In genomic region chr17:8126306-8127066, GRCh38 we compare ENCODE assay signal across 9 cellular contexts. TPM values are rescaled to one million over a fixed set of nuclear protein-coding genes. Genes with fewer than 3 reads are reported as not detected.
DNase-seq lines count a peak whose midpoint lies in the region; ATAC-seq and TF ChIP-seq lines count a peak whose summit lies in the region.
"Had no signal": no experiment of that assay in that cellular context is flagged by ENCODE, and none has a peak within 500 bp of the region (broad histone marks: within the 10 kb centered on the region; RNA-seq: fewer than 3 reads in every experiment).

No MANE protein-coding gene starts in this region.

- no peaks in the 10 kb centered on the region for H3K36me3 ChIP-seq in CD4-positive, alpha-beta memory T cell (ENCODE audit: insufficient read depth, low read length)
- no peaks in the 10 kb centered on the region for H3K36me3 ChIP-seq in OCI-LY3 (replicated peaks; ENCODE audit: low read depth, low read length)
- H3K36me3 ChIP-seq in adipocyte (ENCODE audit: control insufficient read depth, insufficient read depth, low read length, severe bottlenecking) = no peaks in the 10 kb centered on the region
- no peaks in the 10 kb centered on the region for H3K36me3 ChIP-seq in rectal smooth muscle tissue (ENCODE audit: control insufficient read depth, insufficient read depth, low read length)

- ATAC-seq in GM21723 (IDR thresholded peaks at IDR 0.05; ENCODE audit: unreplicated experiment) (peak; percentile 32), left ventricle myocardium superior (peak; percentile 72)

- no peak for TF ChIP-seq CTCF in OCI-LY3 (IDR thresholded peaks at IDR 0.05; ENCODE audit: low read depth, low read length)

- peak overlapping the region; percentile 57 for H3K4me3 ChIP-seq in CD4-positive, alpha-beta memory T cell (ENCODE audit: low read length in 2 of 2)
- H3K4me3 ChIP-seq in OCI-LY3 (ENCODE audit: low read length) = peak overlapping the region; percentile 100
- H3K4me3 ChIP-seq in adipocyte (ENCODE audit: low read length) = peak overlapping the region; percentile 86
- H3K4me3 ChIP-seq in rectal smooth muscle tissue (ENCODE audit: low read length) = peak overlapping the region; percentile 75

- no peaks in the 10 kb centered on the region for H3K9me3 ChIP-seq in CD4-positive, alpha-beta memory T cell (ENCODE audit: control insufficient read depth in 1 of 2, low read length in 2 of 2)
- H3K9me3 ChIP-seq in OCI-LY3 (ENCODE audit: insufficient read depth, low read length) (no peaks in the 10 kb centered on the region), adipocyte (ENCODE audit: control insufficient read depth, low read length) (no peaks in the 10 kb centered on the region)

- no peak overlapping the region for H3K27ac ChIP-seq in CD4-positive, alpha-beta memory T cell (ENCODE audit: low read depth, low read length)
- H3K27ac ChIP-seq in OCI-LY3 (ENCODE audit: low read length) = peak overlapping the region; percentile 47
- H3K27ac ChIP-seq in rectal smooth muscle tissue (ENCODE audit: low read depth, low read length) = peak overlapping the region; percentile 6

- H3K9me3 Mint-ChIP-seq in CD4-positive, alpha-beta memory T cell = peaks cover 0 to 16% (median 0%) of the 10 kb centered on the region in 8 donors

- H3K4me2 ChIP-seq in OCI-LY3 (ENCODE audit: low read length) = peak overlapping the region; percentile 99

- H3K27ac Mint-ChIP-seq in CD4-positive, alpha-beta memory T cell = peak overlapping the region; percentile 67 to 100 (median 92)

- H3K36me3 Mint-ChIP-seq in CD4-positive, alpha-beta memory T cell = peaks cover 0 to 19% of the 10 kb centered on the region in 2 donors

- H3K9ac ChIP-seq in OCI-LY3 (ENCODE audit: low read length) (peak overlapping the region; percentile 80), adipocyte (ENCODE audit: low read length) (peak overlapping the region; percentile 70), rectal smooth muscle tissue (ENCODE audit: low read length) (no peak overlapping the region)

- POLR2A ChIA-PET in CD4-positive, alpha-beta memory T cell (lab: Charles Lee; ENCODE audit: partially characterized antibody) = interaction anchor here (0.6 to 2.5 kb wide), 19 partner anchors 7 to 257 kb away, joined by 3 to 20 read pairs (median 3); partner anchors contain the start of genes RANGRF and SLC25A35

- peak; percentile 31 to 44 (median 34) for DNase-seq in CD4-positive, alpha-beta memory T cell
- DNase-seq in adipocyte (ENCODE audit: low read depth) (peak; percentile 82), left ventricle myocardium superior (peak; percentile 75), GF-D8 (lab: John Stamatoyannopoulos, UW) (no peak), HPDE6-E6E7 (ENCODE audit: extremely low spot score) (no peak)

- H3K27me3 Mint-ChIP-seq in CD4-positive, alpha-beta memory T cell = peaks cover 6 to 19% of the 10 kb centered on the region in 2 donors

- CTCF ChIA-PET in CD4-positive, alpha-beta memory T cell (lab: Charles Lee; ENCODE audit: partially characterized antibody) = interaction anchor here (1.0 to 2.7 kb wide), 7 partner anchors 8 to 95 kb away, joined by 3 to 16 read pairs (median 4); partner anchors contain the start of gene ALOXE3

- H3K79me2 ChIP-seq in OCI-LY3 (ENCODE audit: low read length) = no peaks in the 10 kb centered on the region

- intact Hi-C loops in CD4-positive, alpha-beta memory T cell (cut with micrococcal nuclease) = no loop called here
- intact Hi-C loops in left ventricle myocardium superior (cut with micrococcal nuclease) = no loop called here

- peaks cover 35 to 52% (median 43%) of the 10 kb centered on the region in 4 donors for H3K4me1 Mint-ChIP-seq in CD4-positive, alpha-beta memory T cell

- peaks cover 20% of the 10 kb centered on the region for H3K27me3 ChIP-seq in CD4-positive, alpha-beta memory T cell (ENCODE audit: insufficient read depth, low read length)
- H3K27me3 ChIP-seq in OCI-LY3 (ENCODE audit: low read depth, low read length) = 0 out of 2 replicates have a peak, but pooled peaks cover 2% of the 10 kb centered on the region
- H3K27me3 ChIP-seq in adipocyte (replicated peaks; ENCODE audit: control insufficient read depth, insufficient read depth, low read length) = peaks cover 10% of the 10 kb centered on the region
- H3K27me3 ChIP-seq in rectal smooth muscle tissue (ENCODE audit: control insufficient read depth, insufficient read depth, low read length) = peaks cover 18% of the 10 kb centered on the region

- H3K4me1 ChIP-seq in CD4-positive, alpha-beta memory T cell (ENCODE audit: insufficient read depth, low read length) = peaks cover 55% of the 10 kb centered on the region
- H3K4me1 ChIP-seq in OCI-LY3 (ENCODE audit: low read length) = peaks cover 12% of the 10 kb centered on the region; the same call in 1 of the 2 replicates
- H3K4me1 ChIP-seq in adipocyte (ENCODE audit: control insufficient read depth, insufficient read depth, low read length) = peaks cover 45% of the 10 kb centered on the region
- H3K4me1 ChIP-seq in rectal smooth muscle tissue (ENCODE audit: control insufficient read depth, insufficient read depth, low read length) = peaks cover 17% of the 10 kb centered on the region

- peak overlapping the region; percentile 94 for H2AFZ ChIP-seq in OCI-LY3 (ENCODE audit: low read depth, low read length)

- H4K20me1 ChIP-seq in OCI-LY3 (ENCODE audit: insufficient read depth, low read length) = no peaks in the 10 kb centered on the region

- peak overlapping the region; percentile 90 to 99 (median 94) for H3K4me3 Mint-ChIP-seq in CD4-positive, alpha-beta memory T cell

RNA-seq across cellular contexts. Expression of gene HES7, which starts 2.6 kb away (rescaled TPM):
- not detected for total RNA-seq in CD4-positive, alpha-beta memory T cell
- not detected for polyA plus RNA-seq in CD4-positive, alpha-beta memory T cell
- not detected for total RNA-seq in left ventricle myocardium superior

RNA-seq across cellular contexts. Expression of gene ALOXE3, which starts 8.2 kb away (rescaled TPM):
- total RNA-seq in CD4-positive, alpha-beta memory T cell = under 1 TPM; 0.32 to 0.33 TPM
- under 1 TPM in 1 of 2 donors, not detected in 1; 0.20 TPM for polyA plus RNA-seq in CD4-positive, alpha-beta memory T cell
- not detected for total RNA-seq in left ventricle myocardium superior
- total RNA-seq: NCI-H460 had no signal

RNA-seq across cellular contexts. Expression of gene PER1, which starts 25.7 kb away (rescaled TPM):
- 10 to 100 TPM; 78.9 to 79.4 TPM for total RNA-seq in CD4-positive, alpha-beta memory T cell
- polyA plus RNA-seq in CD4-positive, alpha-beta memory T cell = 10 to 100 TPM in 1 of 2 donors, 1 to 10 TPM in 1; 3.7 to 18.6 TPM
- 126 TPM for total RNA-seq in left ventricle myocardium superior

RNA-seq across cellular contexts. Expression of gene VAMP2, which starts 36.3 kb away (rescaled TPM):
- total RNA-seq in CD4-positive, alpha-beta memory T cell = 100 to 1,000 TPM; 190 to 203 TPM
- polyA plus RNA-seq in CD4-positive, alpha-beta memory T cell = 100 to 1,000 TPM in 1 of 2 donors, 10 to 100 TPM in 1; 41.6 to 106 TPM
- total RNA-seq in left ventricle myocardium superior = 62.3 TPM

RNA-seq across cellular contexts. Expression of gene ALOX12B, which starts 39.0 kb away (rescaled TPM):
- under 1 TPM in 1 of 2 experiments, not detected in 1; 0.44 TPM for total RNA-seq in CD4-positive, alpha-beta memory T cell
- under 1 TPM in 1 of 2 donors, not detected in 1; 0.79 TPM for polyA plus RNA-seq in CD4-positive, alpha-beta memory T cell
- not detected for total RNA-seq in left ventricle myocardium superior

Comparison
In these comparisons a context has a peak if more than half of its experiments do, and no peak if none do; other contexts are left out.
1. DNase-seq: peak in CD4-positive, alpha-beta memory T cell (5 of 5), adipocyte (single experiment) and left ventricle myocardium superior (single experiment); none in GF-D8 (single experiment) and HPDE6-E6E7 (single experiment).
2. Peak in every context shown above with its lines, with median percentiles within 50 percentile points of each other: H3K4me3 ChIP-seq.